Comparison of ENCODE assay signal across 11 cellular contexts in the genomic region with DNA sequence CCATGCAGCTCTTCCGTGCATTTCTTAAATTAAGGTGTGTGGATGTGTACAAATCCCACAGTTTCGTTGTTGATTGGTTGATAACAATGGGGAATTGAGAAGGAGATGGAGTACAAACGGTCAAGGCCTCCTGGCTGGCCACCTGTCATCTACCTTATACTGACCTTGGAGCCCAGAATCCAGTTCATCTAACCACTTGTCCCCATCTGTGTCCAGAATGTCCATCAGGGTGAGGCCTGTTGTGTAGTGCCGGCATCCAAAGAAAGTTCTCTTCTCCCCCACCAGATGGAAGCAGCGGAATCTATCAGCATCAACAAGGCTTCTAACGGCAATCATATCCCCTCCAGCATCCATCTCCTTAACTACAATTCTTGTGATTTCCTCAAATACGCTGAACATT. TPM values are rescaled to one million over a fixed set of nuclear protein-coding genes. Genes with fewer than 3 reads are reported as not detected.
DNase-seq lines count a peak whose midpoint lies in the region; ATAC-seq and TF ChIP-seq lines count a peak whose summit lies in the region.
"Had no signal": no experiment of that assay in that cellular context is flagged by ENCODE, and none has a peak within 500 bp of the region (broad histone marks: within the 10 kb centered on the region; RNA-seq: fewer than 3 reads in every experiment).

No MANE protein-coding gene starts in this region.

- DNase-seq in DMS114 treated with DMSO at 0.1 percent for 48 hours (lab: John Stamatoyannopoulos, UW; ENCODE audit: unreplicated experiment) (peak; percentile 47), activated gamma-delta T cell (lab: John Stamatoyannopoulos, UW) (no peak), 8988T (no peak), A673 (ENCODE audit: low spot score) (no peak)
- DNase-seq in effector memory CD8-positive, alpha-beta T cell = no peak
- no peak for DNase-seq in natural killer cell treated with Interleukin-12 subunit alpha and Interleukin-12 subunit beta and Interleukin-15 and Interleukin-18, amount 100 ng/mL, for 72 hours (ENCODE audit: low spot score)
- DNase-seq: activated T-cell treated with anti-CD3 and anti-CD28 coated beads, Interleukin-2, amount 50 U/mL, for 4 hours; ovary; T-helper 9 cell had no signal

- peaks cover 26 to 29% of the 10 kb centered on the region in 2 donors for H3K4me1 Mint-ChIP-seq in effector memory CD8-positive, alpha-beta T cell (ENCODE audit: low read depth in 2 of 2)
- H3K4me1 Mint-ChIP-seq in natural killer cell treated with Interleukin-12 subunit alpha and Interleukin-12 subunit beta and Interleukin-15 and Interleukin-18, amount 100 ng/mL, for 72 hours (ENCODE audit: low read depth in 2 of 2) = peaks cover 44 to 49% of the 10 kb centered on the region in 2 donors

- H3K9me3 Mint-ChIP-seq in effector memory CD8-positive, alpha-beta T cell = no peaks in the 10 kb centered on the region
- no peaks in the 10 kb centered on the region for H3K9me3 Mint-ChIP-seq in natural killer cell treated with Interleukin-12 subunit alpha and Interleukin-12 subunit beta and Interleukin-15 and Interleukin-18, amount 100 ng/mL, for 72 hours
- H3K9me3 Mint-ChIP-seq: activated T-cell treated with anti-CD3 and anti-CD28 coated beads, Interleukin-2, amount 50 U/mL, for 4 hours had no signal

- H3K36me3 ChIP-seq in KOPT-K1 (ENCODE audit: insufficient read depth, low read length) (peaks cover 82% of the 10 kb centered on the region), A673 (ENCODE audit: insufficient read depth, low read length, poor library complexity, severe bottlenecking) (no peaks in the 10 kb centered on the region)
- H3K36me3 ChIP-seq: ovary had no signal

- H3K27ac Mint-ChIP-seq in effector memory CD8-positive, alpha-beta T cell = peak overlapping the region; percentile 44 to 55
- peak overlapping the region; percentile 70 to 83 for H3K27ac Mint-ChIP-seq in natural killer cell treated with Interleukin-12 subunit alpha and Interleukin-12 subunit beta and Interleukin-15 and Interleukin-18, amount 100 ng/mL, for 72 hours

- H3K27me3 ChIP-seq in A673 (replicated peaks; ENCODE audit: insufficient read depth, low read depth, low read length, poor library complexity) = no peaks in the 10 kb centered on the region
- H3K27me3 ChIP-seq: ovary had no signal

- H3K4me3 ChIP-seq in A673 (ENCODE audit: low read depth, low read length, poor library complexity, severe bottlenecking) = no peak overlapping the region
- H3K4me3 ChIP-seq: ovary had no signal

- H3K27ac ChIP-seq in KOPT-K1 (ENCODE audit: low read depth, low read length, poor library complexity, severe bottlenecking) = peak overlapping the region; percentile 15
- H3K27ac ChIP-seq in A673 (ENCODE audit: low read depth, low read length, poor library complexity, severe bottlenecking) = no peak overlapping the region
- H3K27ac ChIP-seq: ovary had no signal

- H3K9me3 ChIP-seq in KOPT-K1 (ENCODE audit: insufficient read depth, low read length, poor library complexity, severe bottlenecking) = no peaks in the 10 kb centered on the region
- H3K9me3 ChIP-seq in A673 (ENCODE audit: low read depth, low read length, poor library complexity, severe bottlenecking) = no peaks in the 10 kb centered on the region
- H3K9me3 ChIP-seq: ovary had no signal

- no peak overlapping the region for H3K4me3 Mint-ChIP-seq in effector memory CD8-positive, alpha-beta T cell
- H3K4me3 Mint-ChIP-seq in natural killer cell treated with Interleukin-12 subunit alpha and Interleukin-12 subunit beta and Interleukin-15 and Interleukin-18, amount 100 ng/mL, for 72 hours = peak overlapping the region; percentile 11
- H3K4me3 Mint-ChIP-seq: activated T-cell treated with anti-CD3 and anti-CD28 coated beads, Interleukin-2, amount 50 U/mL, for 4 hours had no signal

- CTCF ChIA-PET in A673 (lab: Charles Lee) = no interaction called here

- POLR2A ChIA-PET in A673 (lab: Charles Lee; ENCODE audit: low non-redundant PET) = no interaction called here

- TF ChIP-seq CTCF in A673 (conservative IDR thresholded peaks at IDR 0.05; ENCODE audit: low read depth, low read length) = no peak

- no peak for ATAC-seq in effector memory CD8-positive, alpha-beta T cell (replicated peaks)
- ATAC-seq in natural killer cell treated with Interleukin-12 subunit alpha and Interleukin-12 subunit beta and Interleukin-15 and Interleukin-18, amount 100 ng/mL, for 72 hours = no peak
- ATAC-seq: activated T-cell treated with anti-CD3 and anti-CD28 coated beads, Interleukin-2, amount 50 U/mL, for 4 hours had no signal

- H3K36me3 Mint-ChIP-seq in effector memory CD8-positive, alpha-beta T cell (ENCODE audit: insufficient read depth) = peaks cover 39% of the 10 kb centered on the region
- H3K36me3 Mint-ChIP-seq in natural killer cell treated with Interleukin-12 subunit alpha and Interleukin-12 subunit beta and Interleukin-15 and Interleukin-18, amount 100 ng/mL, for 72 hours = peaks cover 15% of the 10 kb centered on the region

- H3K27me3 Mint-ChIP-seq in effector memory CD8-positive, alpha-beta T cell = no peaks in the 10 kb centered on the region
- H3K27me3 Mint-ChIP-seq in natural killer cell treated with Interleukin-12 subunit alpha and Interleukin-12 subunit beta and Interleukin-15 and Interleukin-18, amount 100 ng/mL, for 72 hours = no peaks in the 10 kb centered on the region

- no TSS peak for BruUV-seq in A673 (replicated peaks; lab: Mats Ljungman, UMichigan)

- intact Hi-C loops in A673 (cut with micrococcal nuclease; ENCODE audit: unreplicated experiment) = no loop called here

- no peaks in the 10 kb centered on the region for H3K4me1 ChIP-seq in A673 (ENCODE audit: insufficient read depth, low read length, poor library complexity, severe bottlenecking)

RNA-seq across cellular contexts. Expression of a gene that starts 1.5 kb away (rescaled TPM):
- total RNA-seq in natural killer cell treated with Interleukin-12 subunit alpha and Interleukin-12 subunit beta and Interleukin-15 and Interleukin-18, amount 100 ng/mL, for 72 hours = 10 to 100 TPM; 39.0 to 54.1 TPM
- total RNA-seq in A673 (2021) = 5.0 and 5.3 TPM in 2 replicates

RNA-seq across cellular contexts. Expression of a gene that starts 10.5 kb away (rescaled TPM):
- total RNA-seq in natural killer cell treated with Interleukin-12 subunit alpha and Interleukin-12 subunit beta and Interleukin-15 and Interleukin-18, amount 100 ng/mL, for 72 hours = 100 to 1,000 TPM in 1 of 2 donors, 10 to 100 TPM in 1; 94.2 to 124 TPM
- 18.0 and 20.8 TPM in 2 replicates for total RNA-seq in A673 (2021)

RNA-seq across cellular contexts. Expression of a gene that starts 10.6 kb away (rescaled TPM):
- total RNA-seq in natural killer cell treated with Interleukin-12 subunit alpha and Interleukin-12 subunit beta and Interleukin-15 and Interleukin-18, amount 100 ng/mL, for 72 hours = not detected
- not detected in 2 replicates for total RNA-seq in A673 (2021)
- total RNA-seq: activated T-cell treated with anti-CD3 and anti-CD28 coated beads, Interleukin-2, amount 50 U/mL, for 4 hours; urinary bladder had no signal

RNA-seq across cellular contexts. Expression of a gene that starts 45.9 kb away (rescaled TPM):
- 1 to 10 TPM in 1 of 2 donors, under 1 TPM in 1; 0.24 to 1.1 TPM for total RNA-seq in natural killer cell treated with Interleukin-12 subunit alpha and Interleukin-12 subunit beta and Interleukin-15 and Interleukin-18, amount 100 ng/mL, for 72 hours
- not detected in 2 replicates for total RNA-seq in A673 (2021)

RNA-seq across cellular contexts. Expression of a gene that starts 48.9 kb away (rescaled TPM):
- not detected for total RNA-seq in natural killer cell treated with Interleukin-12 subunit alpha and Interleukin-12 subunit beta and Interleukin-15 and Interleukin-18, amount 100 ng/mL, for 72 hours
- total RNA-seq in A673 (2021) = not detected in 2 replicates
- total RNA-seq: ovary, urinary bladder had no signal
